Comparison of ENCODE assay signal across 8 cellular contexts in the genomic region with DNA sequence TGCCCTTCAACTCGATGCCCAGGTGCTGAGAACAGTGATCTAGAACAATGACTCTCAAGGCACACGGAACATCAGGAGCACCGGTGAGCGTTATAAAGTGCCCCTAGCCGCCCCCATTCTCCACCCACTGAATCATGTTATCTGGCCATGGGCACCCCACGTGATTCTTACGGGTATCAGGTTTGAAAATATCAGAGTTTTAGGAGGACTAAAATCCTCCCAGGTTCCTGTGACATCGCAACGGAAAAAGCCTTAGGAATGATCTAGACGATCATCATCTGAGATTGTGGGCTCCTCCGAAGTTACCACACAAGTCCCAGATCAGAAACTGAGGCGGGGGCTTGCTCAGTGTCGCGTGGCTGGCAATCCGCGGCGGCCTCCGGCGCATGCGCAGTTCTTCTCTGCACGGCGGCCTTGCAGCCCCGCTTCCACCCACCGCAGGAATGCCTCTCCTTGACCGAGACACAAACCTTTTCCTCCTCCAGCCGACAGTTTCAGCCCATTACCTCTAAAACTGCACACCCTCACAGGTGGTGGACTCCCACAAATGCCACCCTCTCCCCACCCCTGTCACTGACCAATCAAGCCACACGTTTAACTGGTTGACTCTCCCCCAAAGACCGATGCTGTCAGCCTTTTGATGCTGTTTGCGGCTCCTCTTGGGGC. TPM values are rescaled to one million over a fixed set of nuclear protein-coding genes. Genes with fewer than 3 reads are reported as not detected.
DNase-seq lines count a peak whose midpoint lies in the region; ATAC-seq, FAIRE-seq and TF ChIP-seq lines count a peak whose summit lies in the region.

No MANE protein-coding gene starts in this region.

- H3K36me3 ChIP-seq in right atrium auricular region = no peaks in the 10 kb centered on the region

- DNase-seq in NCI-H2171 (lab: John Stamatoyannopoulos, UW) (peak; percentile 39), right atrium auricular region (ENCODE audit: low spot score) (no peak), D721Med (ENCODE audit: insufficient read length, low spot score) (no peak), GF-D8 (lab: John Stamatoyannopoulos, UW) (no peak)
- DNase-seq in activated effector memory CD4-positive, alpha-beta T cell treated with Interleukin-2 at 50 U/mL for 16 hours = peak; percentile 34
- peak; percentile 13 to 45 for DNase-seq in stimulated activated CD4-positive, alpha-beta T cell treated with anti-CD3 and anti-CD28 coated beads, Interleukin-15, amount 100 ng/mL, for 1 hour (ENCODE audit: low read depth in 1 of 2, low spot score in 1 of 2)

- H3K27ac ChIP-seq in right atrium auricular region = no peak overlapping the region

- no peaks in the 10 kb centered on the region for H3K27me3 ChIP-seq in right atrium auricular region

- peak overlapping the region; percentile 24 to 27 for H3K4me3 ChIP-seq in right atrium auricular region

- ATAC-seq in HG03571 (IDR thresholded peaks at IDR 0.05; ENCODE audit: unreplicated experiment) (no peak), HG02759 (IDR thresholded peaks at IDR 0.05; ENCODE audit: unreplicated experiment) (no peak)

- FAIRE-seq in D721Med (lab: Jason Lieb, UNC) = no peak

- TF ChIP-seq CTCF in right atrium auricular region (IDR thresholded peaks at IDR 0.05) (no peak), D721Med (IDR thresholded peaks at IDR 0.05; ENCODE audit: insufficient read depth, missing control alignments) (no peak)

- H3K9me3 ChIP-seq in right atrium auricular region = no peaks in the 10 kb centered on the region

- peaks cover 0 to 7% of the 10 kb centered on the region in 2 donors for H3K4me1 ChIP-seq in right atrium auricular region

RNA-seq across cellular contexts. Expression of a gene that starts 5.8 kb away (rescaled TPM):
- 100 to 1,000 TPM; 270 to 370 TPM for total RNA-seq in right atrium auricular region

Comparison
In these comparisons a context has a peak if more than half of its experiments do, and no peak if none do; other contexts are left out.
1. DNase-seq: peak in NCI-H2171 (single experiment), activated effector memory CD4-positive, alpha-beta T cell treated with Interleukin-2 at 50 U/mL for 16 hours (single experiment) and stimulated activated CD4-positive, alpha-beta T cell treated with anti-CD3 and anti-CD28 coated beads, Interleukin-15, amount 100 ng/mL, for 1 hour (2 of 2); none in right atrium auricular region (single experiment), D721Med (single experiment) and GF-D8 (single experiment).